1 cellular context compared by ENCODE assay signal in genomic region chr11:110738641-110739040, GRCh38.
TF ChIP-seq lines count a peak whose summit lies in the region.

No MANE protein-coding gene starts in this region.

TF ChIP-seq in HepG2, 621 proteins besides CTCF, POLR2A, EP300 and RAD21 (continued from another document):
- no peak for TF ChIP-seq ZNF687 (CRISPR knock-in tag; IDR thresholded peaks at IDR 0.05)
- no peak for TF ChIP-seq SNAPC2 (CRISPR knock-in tag; IDR thresholded peaks at IDR 0.05)
- TF ChIP-seq, protein P1, sequence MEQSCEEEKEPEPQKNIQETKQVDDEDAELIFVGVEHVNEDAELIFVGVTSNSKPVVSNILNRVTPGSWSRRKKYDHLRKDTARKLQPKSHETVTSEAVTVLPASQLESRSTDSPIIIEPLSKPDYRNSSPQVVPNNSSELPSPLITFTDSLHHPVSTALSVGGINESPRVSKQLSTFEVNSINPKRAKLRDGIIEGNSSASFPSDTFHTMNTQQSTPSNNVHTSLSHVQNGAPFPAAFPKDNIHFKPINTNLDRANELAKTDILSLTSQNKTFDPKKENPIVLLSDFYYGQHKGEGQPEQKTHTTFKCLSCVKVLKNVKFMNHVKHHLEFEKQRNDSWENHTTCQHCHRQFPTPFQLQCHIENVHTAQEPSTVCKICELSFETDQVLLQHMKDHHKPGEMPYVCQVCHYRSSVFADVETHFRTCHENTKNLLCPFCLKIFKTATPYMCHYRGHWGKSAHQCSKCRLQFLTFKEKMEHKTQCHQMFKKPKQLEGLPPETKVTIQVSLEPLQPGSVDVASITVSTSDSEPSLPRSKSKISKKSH (CRISPR knock-in tag; IDR thresholded peaks at IDR 0.05; ENCODE audit: borderline replicate concordance), result no peak
- TF ChIP-seq ZNF615 (CRISPR knock-in tag; IDR thresholded peaks at IDR 0.05; ENCODE audit: borderline replicate concordance), result no peak
- no peak for TF ChIP-seq KLF6 (CRISPR knock-in tag; IDR thresholded peaks at IDR 0.05)
- no peak for TF ChIP-seq ZNF138 (CRISPR knock-in tag; IDR thresholded peaks at IDR 0.05; ENCODE audit: low read depth)
- no peak for TF ChIP-seq SETDB1 (CRISPR knock-in tag; IDR thresholded peaks at IDR 0.05; ENCODE audit: borderline replicate concordance)
- TF ChIP-seq, protein P2, sequence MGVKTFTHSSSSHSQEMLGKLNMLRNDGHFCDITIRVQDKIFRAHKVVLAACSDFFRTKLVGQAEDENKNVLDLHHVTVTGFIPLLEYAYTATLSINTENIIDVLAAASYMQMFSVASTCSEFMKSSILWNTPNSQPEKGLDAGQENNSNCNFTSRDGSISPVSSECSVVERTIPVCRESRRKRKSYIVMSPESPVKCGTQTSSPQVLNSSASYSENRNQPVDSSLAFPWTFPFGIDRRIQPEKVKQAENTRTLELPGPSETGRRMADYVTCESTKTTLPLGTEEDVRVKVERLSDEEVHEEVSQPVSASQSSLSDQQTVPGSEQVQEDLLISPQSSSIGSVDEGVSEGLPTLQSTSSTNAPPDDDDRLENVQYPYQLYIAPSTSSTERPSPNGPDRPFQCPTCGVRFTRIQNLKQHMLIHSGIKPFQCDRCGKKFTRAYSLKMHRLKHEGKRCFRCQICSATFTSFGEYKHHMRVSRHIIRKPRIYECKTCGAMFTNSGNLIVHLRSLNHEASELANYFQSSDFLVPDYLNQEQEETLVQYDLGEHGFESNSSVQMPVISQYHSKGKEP (CRISPR knock-in tag; IDR thresholded peaks at IDR 0.05), result no peak
- TF ChIP-seq, protein P3, sequence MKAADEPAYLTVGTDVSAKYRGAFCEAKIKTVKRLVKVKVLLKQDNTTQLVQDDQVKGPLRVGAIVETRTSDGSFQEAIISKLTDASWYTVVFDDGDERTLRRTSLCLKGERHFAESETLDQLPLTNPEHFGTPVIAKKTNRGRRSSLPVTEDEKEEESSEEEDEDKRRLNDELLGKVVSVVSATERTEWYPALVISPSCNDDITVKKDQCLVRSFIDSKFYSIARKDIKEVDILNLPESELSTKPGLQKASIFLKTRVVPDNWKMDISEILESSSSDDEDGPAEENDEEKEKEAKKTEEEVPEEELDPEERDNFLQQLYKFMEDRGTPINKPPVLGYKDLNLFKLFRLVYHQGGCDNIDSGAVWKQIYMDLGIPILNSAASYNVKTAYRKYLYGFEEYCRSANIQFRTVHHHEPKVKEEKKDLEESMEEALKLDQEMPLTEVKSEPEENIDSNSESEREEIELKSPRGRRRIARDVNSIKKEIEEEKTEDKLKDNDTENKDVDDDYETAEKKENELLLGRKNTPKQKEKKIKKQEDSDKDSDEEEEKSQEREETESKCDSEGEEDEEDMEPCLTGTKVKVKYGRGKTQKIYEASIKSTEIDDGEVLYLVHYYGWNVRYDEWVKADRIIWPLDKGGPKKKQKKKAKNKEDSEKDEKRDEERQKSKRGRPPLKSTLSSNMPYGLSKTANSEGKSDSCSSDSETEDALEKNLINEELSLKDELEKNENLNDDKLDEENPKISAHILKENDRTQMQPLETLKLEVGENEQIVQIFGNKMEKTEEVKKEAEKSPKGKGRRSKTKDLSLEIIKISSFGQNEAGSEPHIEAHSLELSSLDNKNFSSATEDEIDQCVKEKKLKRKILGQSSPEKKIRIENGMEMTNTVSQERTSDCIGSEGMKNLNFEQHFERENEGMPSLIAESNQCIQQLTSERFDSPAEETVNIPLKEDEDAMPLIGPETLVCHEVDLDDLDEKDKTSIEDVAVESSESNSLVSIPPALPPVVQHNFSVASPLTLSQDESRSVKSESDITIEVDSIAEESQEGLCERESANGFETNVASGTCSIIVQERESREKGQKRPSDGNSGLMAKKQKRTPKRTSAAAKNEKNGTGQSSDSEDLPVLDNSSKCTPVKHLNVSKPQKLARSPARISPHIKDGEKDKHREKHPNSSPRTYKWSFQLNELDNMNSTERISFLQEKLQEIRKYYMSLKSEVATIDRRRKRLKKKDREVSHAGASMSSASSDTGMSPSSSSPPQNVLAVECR (CRISPR knock-in tag; IDR thresholded peaks at IDR 0.05; ENCODE audit: borderline replicate concordance), result no peak
- TF ChIP-seq, protein P4, sequence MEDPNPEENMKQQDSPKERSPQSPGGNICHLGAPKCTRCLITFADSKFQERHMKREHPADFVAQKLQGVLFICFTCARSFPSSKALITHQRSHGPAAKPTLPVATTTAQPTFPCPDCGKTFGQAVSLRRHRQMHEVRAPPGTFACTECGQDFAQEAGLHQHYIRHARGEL (CRISPR knock-in tag; IDR thresholded peaks at IDR 0.05), result no peak
